In the genomic region with DNA sequence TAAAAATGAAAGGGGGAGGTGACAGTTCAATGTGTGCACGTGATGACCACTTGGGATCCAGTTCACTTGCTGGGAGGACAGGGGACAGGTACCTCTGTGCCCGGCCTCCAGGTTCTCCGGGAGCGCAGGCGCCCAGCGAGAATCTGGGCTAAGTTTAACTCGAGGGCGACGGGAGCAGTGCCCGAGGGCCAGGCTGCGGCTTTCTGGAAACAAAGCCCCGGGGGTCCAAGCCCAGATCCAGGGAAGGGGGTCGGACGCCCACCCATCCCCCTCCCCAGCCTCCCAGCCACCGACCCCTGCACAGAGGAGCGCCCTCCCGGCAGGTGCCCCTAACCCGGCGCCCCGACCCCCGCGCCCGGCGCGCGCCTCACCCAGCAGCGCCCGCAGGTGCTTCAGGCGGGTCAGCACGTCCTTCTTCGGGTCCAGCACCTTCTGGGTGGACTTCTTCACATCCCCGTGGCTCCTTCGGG, we compare ENCODE assay signal across 8 cellular contexts. TPM values are rescaled to one million over a fixed set of nuclear protein-coding genes. Genes with fewer than 3 reads are reported as not detected.
DNase-seq lines count a peak whose midpoint lies in the region; ATAC-seq and TF ChIP-seq lines count a peak whose summit lies in the region.

No MANE protein-coding gene starts in this region.

- TF ChIP-seq POLR2A in gastrocnemius medialis (IDR thresholded peaks at IDR 0.05) = no peak

- H3K9me3 Mint-ChIP-seq in CD4-positive, CD25-positive, alpha-beta regulatory T cell = peaks cover 0 to 2% (median 0%) of the 10 kb centered on the region in 7 donors
- peaks cover 0 to 5% of the 10 kb centered on the region in 2 donors for H3K9me3 Mint-ChIP-seq in activated naive CD4-positive, alpha-beta T cell treated with anti-CD3 and anti-CD28 coated beads, Interleukin-2, amount 50 U/mL, for 72 hours

- no peak for TF ChIP-seq CTCF in gastrocnemius medialis (IDR thresholded peaks at IDR 0.05 in 4 of 5, conservative IDR thresholded peaks at IDR 0.05 in 1 of 5)
- TF ChIP-seq CTCF in GM13977 (IDR thresholded peaks at IDR 0.05; ENCODE audit: extremely low read depth, insufficient read depth, missing control alignments) = no peak

- peak in 1 of 3 donors; percentile 14 for DNase-seq in CD4-positive, CD25-positive, alpha-beta regulatory T cell
- peak; percentile 41 for DNase-seq in HuH-7 (ENCODE audit: low spot score)
- no peak for DNase-seq in activated naive CD4-positive, alpha-beta T cell treated with anti-CD3 and anti-CD28 coated beads, Interleukin-2, amount 50 U/mL, for 72 hours (ENCODE audit: low spot score in 2 of 2)
- no peak for DNase-seq in right cardiac atrium
- peak; percentile 37 to 61 for DNase-seq in gastrocnemius medialis
- no peak for DNase-seq in H4 (ENCODE audit: low spot score)
- DNase-seq in GM13977 (ENCODE audit: low spot score) = no peak

- peak overlapping the region; percentile 94 to 98 (median 96) for H3K4me3 Mint-ChIP-seq in CD4-positive, CD25-positive, alpha-beta regulatory T cell

- H3K27me3 ChIP-seq in CD4-positive, CD25-positive, alpha-beta regulatory T cell (ENCODE audit: control insufficient read depth, insufficient read depth, low read length) = no peaks in the 10 kb centered on the region
- no peaks in the 10 kb centered on the region for H3K27me3 ChIP-seq in right cardiac atrium (ENCODE audit: control insufficient read depth, insufficient read depth)
- H3K27me3 ChIP-seq in gastrocnemius medialis = no peaks in the 10 kb centered on the region

- 2% methylated on average over 32 of the region's 33 CpGs for WGBS in right cardiac atrium

- H3K36me3 Mint-ChIP-seq in CD4-positive, CD25-positive, alpha-beta regulatory T cell = peaks cover 5% of the 10 kb centered on the region
- H3K36me3 Mint-ChIP-seq in activated naive CD4-positive, alpha-beta T cell treated with anti-CD3 and anti-CD28 coated beads, Interleukin-2, amount 50 U/mL, for 72 hours = peaks cover 4 to 33% of the 10 kb centered on the region in 2 donors

- peaks cover 28% of the 10 kb centered on the region for H3K4me1 ChIP-seq in CD4-positive, CD25-positive, alpha-beta regulatory T cell (ENCODE audit: control insufficient read depth, insufficient read depth, low read length, poor library complexity, severe bottlenecking)
- H3K4me1 ChIP-seq in right cardiac atrium (ENCODE audit: control insufficient read depth, insufficient read depth, low read length) = peaks cover 10% of the 10 kb centered on the region
- H3K4me1 ChIP-seq in gastrocnemius medialis = peaks cover 44 to 54% of the 10 kb centered on the region in 2 donors

- H3K36me3 ChIP-seq in CD4-positive, CD25-positive, alpha-beta regulatory T cell (ENCODE audit: control insufficient read depth, insufficient read depth, low read length) = no peaks in the 10 kb centered on the region
- no peaks in the 10 kb centered on the region for H3K36me3 ChIP-seq in gastrocnemius medialis

- H3K9me3 ChIP-seq in CD4-positive, CD25-positive, alpha-beta regulatory T cell (ENCODE audit: control insufficient read depth in 2 of 2, low read length in 2 of 2) = no peaks in the 10 kb centered on the region
- H3K9me3 ChIP-seq in right cardiac atrium (ENCODE audit: control insufficient read depth, low read length) = no peaks in the 10 kb centered on the region
- H3K9me3 ChIP-seq in gastrocnemius medialis = no peaks in the 10 kb centered on the region

- intact Hi-C loops in right cardiac atrium (cut with DNase I) (loop anchor here in 1 of 4 donors (10.0 kb wide), 1 partner anchor 63 kb away; no protein-coding TSS in a partner anchor), gastrocnemius medialis (cut with DNase I; ENCODE audit: low total_unique reads) (loop anchor here (1.0 to 10.0 kb wide), 2 partner anchors 68 to 637 kb away; no protein-coding TSS in a partner anchor)

- H3K4me1 Mint-ChIP-seq in CD4-positive, CD25-positive, alpha-beta regulatory T cell = peaks cover 19 to 45% (median 30%) of the 10 kb centered on the region in 4 donors

- H3K4me3 ChIP-seq in CD4-positive, CD25-positive, alpha-beta regulatory T cell (ENCODE audit: low read depth, low read length) = peak overlapping the region; percentile 73
- peak overlapping the region; percentile 94 for H3K4me3 ChIP-seq in right cardiac atrium (ENCODE audit: low read length)
- H3K4me3 ChIP-seq in gastrocnemius medialis = peak overlapping the region; percentile 67 to 87 (median 82)

- ATAC-seq in CD4-positive, CD25-positive, alpha-beta regulatory T cell (ENCODE audit: low read depth in 2 of 2) = no peak
- ATAC-seq in GM19452 (IDR thresholded peaks at IDR 0.05; ENCODE audit: unreplicated experiment) (peak; percentile 7), right cardiac atrium (peak in 1 of 2 donors; percentile 6), gastrocnemius medialis (peak; percentile 35)
- ATAC-seq in activated naive CD4-positive, alpha-beta T cell treated with anti-CD3 and anti-CD28 coated beads, Interleukin-2, amount 50 U/mL, for 72 hours = peak in 1 of 2 donors; percentile 2

- peaks cover 4% of the 10 kb centered on the region for H3K27me3 Mint-ChIP-seq in CD4-positive, CD25-positive, alpha-beta regulatory T cell

- H3K27ac ChIP-seq in CD4-positive, CD25-positive, alpha-beta regulatory T cell (ENCODE audit: insufficient read depth, low read length, poor library complexity, severe bottlenecking) = peak overlapping the region; percentile 90
- H3K27ac ChIP-seq in right cardiac atrium (ENCODE audit: low read length) (peak overlapping the region; percentile 92), gastrocnemius medialis (peak overlapping the region; percentile 94 to 98 (median 97))

- H3K27ac Mint-ChIP-seq in CD4-positive, CD25-positive, alpha-beta regulatory T cell = peak overlapping the region; percentile 93 to 96 (median 95)
- peak overlapping the region; percentile 87 to 90 for H3K27ac Mint-ChIP-seq in activated naive CD4-positive, alpha-beta T cell treated with anti-CD3 and anti-CD28 coated beads, Interleukin-2, amount 50 U/mL, for 72 hours

- in situ Hi-C loops in gastrocnemius medialis (cut with MboI; ENCODE audit: low sequenced_read_pairs in 4 of 4) = loop anchor here in 1 of 4 donors (25.0 kb wide), 1 partner anchor 425 kb away; the partner anchor contains the start of gene KIZ
- in situ Hi-C loops in GM13977 (cut with MboI; ENCODE audit: low pct_unique_long_range_greater_than_20kb, low sequenced_read_pairs, unreplicated experiment) = no loop called here

RNA-seq across cellular contexts. Expression of gene RALGAPA2, which starts 0.4 kb away (rescaled TPM):
- total RNA-seq in CD4-positive, CD25-positive, alpha-beta regulatory T cell = 28.8 TPM
- polyA plus RNA-seq in CD4-positive, CD25-positive, alpha-beta regulatory T cell = 1 to 10 TPM; 4.7 to 6.4 (median 5.5) TPM
- total RNA-seq in activated naive CD4-positive, alpha-beta T cell treated with anti-CD3 and anti-CD28 coated beads, Interleukin-2, amount 50 U/mL, for 72 hours = 10 to 100 TPM; 24.9 to 33.1 TPM
- total RNA-seq in right cardiac atrium (10 to 100 TPM; 24.3 to 32.1 (median 26.6) TPM), gastrocnemius medialis (10 to 100 TPM; 43.2 to 56.9 (median 52.0) TPM)
- 7.2 TPM for polyA plus RNA-seq in right cardiac atrium
- total RNA-seq in H4 (2014; rRNA removed; shearing (Covaris generic)) = 2.4 and 4.5 TPM in 2 replicates

Comparison
In these comparisons a context has a peak if more than half of its experiments do, and no peak if none do; other contexts are left out.
1. ATAC-seq: peak in GM19452 (single experiment) and gastrocnemius medialis (2 of 2); none in CD4-positive, CD25-positive, alpha-beta regulatory T cell (0 of 2).
2. DNase-seq: peak in HuH-7 (single experiment) and gastrocnemius medialis (2 of 2); none in activated naive CD4-positive, alpha-beta T cell treated with anti-CD3 and anti-CD28 coated beads, Interleukin-2, amount 50 U/mL, for 72 hours (0 of 2), right cardiac atrium (0 of 3), H4 (single experiment) and GM13977 (single experiment).
3. Peak in every context shown above with its lines, with median percentiles within 50 percentile points of each other: H3K27ac ChIP-seq and H3K4me3 ChIP-seq.